Comparison of ENCODE assay signal across 22 cellular contexts in the genomic region with DNA sequence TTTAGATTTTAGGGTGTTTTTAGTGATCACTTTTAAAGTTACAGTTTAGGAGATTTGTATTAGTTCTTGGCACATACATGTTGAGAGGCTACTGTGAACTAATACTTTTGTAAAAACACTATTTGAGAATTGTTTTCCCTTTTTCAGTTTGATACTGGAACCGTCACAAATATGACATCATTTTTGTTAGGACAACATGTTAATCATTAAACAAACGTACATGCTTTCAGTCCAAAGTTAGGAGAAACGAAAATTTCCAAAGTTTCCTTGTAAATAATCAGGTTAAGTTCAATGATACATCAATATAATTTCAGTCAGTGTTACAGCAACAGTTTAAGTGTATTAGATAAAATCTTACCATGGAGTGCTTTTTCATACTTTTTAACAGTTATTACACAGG. TPM values are rescaled to one million over a fixed set of nuclear protein-coding genes. Genes with fewer than 3 reads are reported as not detected.
DNase-seq lines count a peak whose midpoint lies in the region; ATAC-seq, FAIRE-seq and TF ChIP-seq lines count a peak whose summit lies in the region.
"Had no signal": no experiment of that assay in that cellular context is flagged by ENCODE, and none has a peak within 500 bp of the region (broad histone marks: within the 10 kb centered on the region; RNA-seq: fewer than 3 reads in every experiment).

No MANE protein-coding gene starts in this region.

- no peaks in the 10 kb centered on the region for H3K9me3 Mint-ChIP-seq in activated T-cell treated with anti-CD3 and anti-CD28 coated beads, Interleukin-2, amount 50 U/mL, for 72 hours
- H3K9me3 Mint-ChIP-seq in CD4-positive, alpha-beta T cell: no peaks in the 10 kb centered on the region
- H3K9me3 Mint-ChIP-seq: IgD-negative memory B cell had no signal

- H3K27me3 Mint-ChIP-seq in activated T-cell treated with anti-CD3 and anti-CD28 coated beads, Interleukin-2, amount 50 U/mL, for 72 hours (ENCODE audit: low read depth): no peaks in the 10 kb centered on the region
- H3K27me3 Mint-ChIP-seq in CD4-positive, alpha-beta T cell: no peaks in the 10 kb centered on the region
- H3K27me3 Mint-ChIP-seq: IgD-negative memory B cell had no signal

- POLR2A ChIA-PET in CD4-positive, alpha-beta T cell (lab: Charles Lee): no interaction called here
- POLR2A ChIA-PET in endothelial cell of umbilical vein (lab: Charles Lee): no interaction called here

- H3K4me3 ChIP-seq in endothelial cell of umbilical vein (replicated peaks in 1 of 3; ENCODE audit: insufficient read depth in 1 of 3, low read depth in 1 of 3, low read length in 3 of 3): no peak overlapping the region
- no peak overlapping the region for H3K4me3 ChIP-seq in osteoblast (ENCODE audit: insufficient read depth, low read length)
- H3K4me3 ChIP-seq in left lung: no peak overlapping the region
- H3K4me3 ChIP-seq: lung, mucosa of descending colon, right atrium auricular region, tibial nerve had no signal

- peaks cover 28% of the 10 kb centered on the region for H3K4me1 Mint-ChIP-seq in activated T-cell treated with anti-CD3 and anti-CD28 coated beads, Interleukin-2, amount 50 U/mL, for 72 hours (ENCODE audit: low read depth)
- peaks cover 24% of the 10 kb centered on the region for H3K4me1 Mint-ChIP-seq in CD4-positive, alpha-beta T cell (ENCODE audit: low read depth)
- H3K4me1 Mint-ChIP-seq: nephron had no signal

- DNase-seq in activated T-cell treated with anti-CD3 and anti-CD28 coated beads, Interleukin-2, amount 50 U/mL, for 72 hours: no peak
- no peak for DNase-seq in activated T-cell treated with anti-CD3 and anti-CD28 coated beads for 4 hours
- no peak for DNase-seq in CD4-positive, alpha-beta T cell
- peak; percentile 12 for DNase-seq in endothelial cell of umbilical vein (ENCODE audit: low read depth, low spot score)
- DNase-seq in osteoblast (ENCODE audit: insufficient read length, low spot score, missing footprints): no peak
- no peak for DNase-seq in left lung
- DNase-seq: activated CD4-positive, alpha-beta T cell treated with anti-CD3 and anti-CD28 coated beads for 1 hour; mucosa of descending colon; NCI-H1048; NCI-H1694 treated with DMSO at 0.1 percent for 48 hours; NCI-H524; PC-3; stimulated activated CD4-positive, alpha-beta T cell treated with anti-CD3 and anti-CD28 coated beads, Interleukin-2, amount 100 ng/mL, for 48 hours; T-helper 2 cell had no signal

- TF ChIP-seq POLR2A in endothelial cell of umbilical vein (IDR thresholded peaks at IDR 0.05; ENCODE audit: low read depth, low read length): no peak

- no peaks in the 10 kb centered on the region for H3K9me3 ChIP-seq in CD4-positive, alpha-beta T cell (ENCODE audit: control insufficient read depth, low read length)
- H3K9me3 ChIP-seq in endothelial cell of umbilical vein (replicated peaks; ENCODE audit: control insufficient read depth, insufficient read depth, low read length) (no peaks in the 10 kb centered on the region), osteoblast (ENCODE audit: low read depth, low read length) (no peaks in the 10 kb centered on the region), left lung (no peaks in the 10 kb centered on the region)
- H3K9me3 ChIP-seq: mucosa of descending colon, right atrium auricular region, tibial nerve had no signal

- no peak overlapping the region for H3K4me3 Mint-ChIP-seq in activated T-cell treated with anti-CD3 and anti-CD28 coated beads, Interleukin-2, amount 50 U/mL, for 72 hours
- H3K4me3 Mint-ChIP-seq in CD4-positive, alpha-beta T cell: no peak overlapping the region
- H3K4me3 Mint-ChIP-seq: IgD-negative memory B cell, nephron had no signal

- intact Hi-C loops in CD4-positive, alpha-beta T cell (cut with DNase I, micrococcal nuclease): loop anchor here in 1 of 2 experiments (1.0 kb wide), 1 partner anchor 198 kb away; no protein-coding TSS in a partner anchor
- intact Hi-C loops in endothelial cell of umbilical vein (cut with micrococcal nuclease): no loop called here
- intact Hi-C loops in left lung (cut with DNase I): loop anchor here in 1 of 2 donors (10.0 kb wide), 1 partner anchor 181 kb away; no protein-coding TSS in a partner anchor

- dilution Hi-C loops in endothelial cell of umbilical vein (cut with MboI; ENCODE audit: extremely low pct_ligation_motif_present, low sequenced_read_pairs): no loop called here

- H3K9me1 ChIP-seq in endothelial cell of umbilical vein (replicated peaks; ENCODE audit: control insufficient read depth, extremely low read depth, insufficient read depth, low read length): no peaks in the 10 kb centered on the region

- no peak for TF ChIP-seq CTCF in CD4-positive, alpha-beta T cell (IDR thresholded peaks at IDR 0.05)
- TF ChIP-seq CTCF in endothelial cell of umbilical vein (IDR thresholded peaks at IDR 0.05; ENCODE audit: extremely low read depth in 1 of 2, insufficient read depth in 1 of 2, low read depth in 1 of 2, low read length in 2 of 2) (no peak), osteoblast (IDR thresholded peaks at IDR 0.05; ENCODE audit: extremely low read depth, low read depth, low read length) (no peak), left lung (IDR thresholded peaks at IDR 0.05) (no peak)

- H3K79me2 ChIP-seq in endothelial cell of umbilical vein (ENCODE audit: control insufficient read depth, insufficient read depth, low read length): peaks cover 43% of the 10 kb centered on the region
- peaks cover 54% of the 10 kb centered on the region for H3K79me2 ChIP-seq in osteoblast (ENCODE audit: insufficient read depth, low read length)

- FAIRE-seq in endothelial cell of umbilical vein (lab: Jason Lieb, UNC): no peak
- FAIRE-seq: GM12892, keratinocyte had no signal

- no TSS peak for BruUV-seq in endothelial cell of umbilical vein (replicated peaks; lab: Mats Ljungman, UMichigan)

- ATAC-seq in activated T-cell treated with anti-CD3 and anti-CD28 coated beads, Interleukin-2, amount 50 U/mL, for 72 hours (replicated peaks in 1 of 2): no peak
- no peak for ATAC-seq in CD4-positive, alpha-beta T cell (ENCODE audit: poor library complexity)
- ATAC-seq in left lung (no peak), GM21360 (IDR thresholded peaks at IDR 0.05; ENCODE audit: unreplicated experiment) (no peak)
- ATAC-seq: PC-3 had no signal

- H2AFZ ChIP-seq in endothelial cell of umbilical vein (ENCODE audit: low read depth, low read length): no peak overlapping the region
- H2AFZ ChIP-seq in osteoblast (ENCODE audit: low read length): no peak overlapping the region

- no peaks in the 10 kb centered on the region for H3K27me3 ChIP-seq in CD4-positive, alpha-beta T cell (ENCODE audit: control insufficient read depth, insufficient read depth, low read length)
- no peaks in the 10 kb centered on the region for H3K27me3 ChIP-seq in endothelial cell of umbilical vein (ENCODE audit: control insufficient read depth in 2 of 2, insufficient read depth in 2 of 2, low read length in 2 of 2)
- no peaks in the 10 kb centered on the region for H3K27me3 ChIP-seq in osteoblast (ENCODE audit: insufficient read depth, low read length)
- no peaks in the 10 kb centered on the region for H3K27me3 ChIP-seq in left lung
- H3K27me3 ChIP-seq: right atrium auricular region, tibial nerve had no signal

- H3K9ac ChIP-seq in endothelial cell of umbilical vein (replicated peaks; ENCODE audit: extremely low read depth, insufficient read depth, low read length): no peak overlapping the region

- no peak overlapping the region for H3K4me2 ChIP-seq in endothelial cell of umbilical vein (ENCODE audit: insufficient read depth, low read length)
- no peak overlapping the region for H3K4me2 ChIP-seq in osteoblast (ENCODE audit: insufficient read depth, low read length)

- H3K4me1 ChIP-seq in endothelial cell of umbilical vein (ENCODE audit: control insufficient read depth, extremely low read depth, insufficient read depth, low read length) (peaks cover 29% of the 10 kb centered on the region), osteoblast (ENCODE audit: insufficient read depth, low read length) (peaks cover 18% of the 10 kb centered on the region), left lung (peaks cover 3 to 7% of the 10 kb centered on the region in 2 donors)

- peaks cover 2 to 7% of the 10 kb centered on the region in 2 donors for H3K36me3 Mint-ChIP-seq in activated T-cell treated with anti-CD3 and anti-CD28 coated beads, Interleukin-2, amount 50 U/mL, for 72 hours (ENCODE audit: insufficient read depth in 2 of 2)
- peaks cover 80% of the 10 kb centered on the region for H3K36me3 Mint-ChIP-seq in CD4-positive, alpha-beta T cell (ENCODE audit: low read depth)
- H3K36me3 Mint-ChIP-seq: IgD-negative memory B cell had no signal

- H4K20me1 ChIP-seq in endothelial cell of umbilical vein (replicated peaks; ENCODE audit: control insufficient read depth, extremely low read depth, insufficient read depth, low read length) (no peaks in the 10 kb centered on the region), osteoblast (ENCODE audit: insufficient read depth, low read length) (peaks cover 4% of the 10 kb centered on the region)

- CTCF ChIA-PET in CD4-positive, alpha-beta T cell (lab: Charles Lee): no interaction called here
- CTCF ChIA-PET in endothelial cell of umbilical vein (lab: Charles Lee): interaction anchor here (1.1 to 1.7 kb wide), 6 partner anchors 10 to 206 kb away, joined by 3 to 6 read pairs (median 4); no protein-coding TSS in a partner anchor

- no peak overlapping the region for H3K27ac ChIP-seq in CD4-positive, alpha-beta T cell (ENCODE audit: low read depth, low read length)
- H3K27ac ChIP-seq in endothelial cell of umbilical vein (ENCODE audit: insufficient read depth, low read depth, low read length): peak overlapping the region; percentile 32
- H3K27ac ChIP-seq in osteoblast (ENCODE audit: low read depth, low read length): peak overlapping the region; percentile 37
- no peak overlapping the region for H3K27ac ChIP-seq in left lung

- H3K36me3 ChIP-seq in endothelial cell of umbilical vein (ENCODE audit: control insufficient read depth in 2 of 2, extremely low read depth in 1 of 2, insufficient read depth in 2 of 2, low read length in 2 of 2): peaks cover 6 to 21% of the 10 kb centered on the region in 2 experiments
- peaks cover 57% of the 10 kb centered on the region for H3K36me3 ChIP-seq in osteoblast (ENCODE audit: insufficient read depth, low read length)
- peaks cover 0 to 49% of the 10 kb centered on the region in 2 donors for H3K36me3 ChIP-seq in left lung

- peak overlapping the region; percentile 41 for H3K27ac Mint-ChIP-seq in activated T-cell treated with anti-CD3 and anti-CD28 coated beads, Interleukin-2, amount 50 U/mL, for 72 hours
- H3K27ac Mint-ChIP-seq in CD4-positive, alpha-beta T cell: peak overlapping the region; percentile 74
- H3K27ac Mint-ChIP-seq: IgD-negative memory B cell, nephron had no signal

RNA-seq across cellular contexts. Expression of a gene that starts 53.1 kb away (rescaled TPM):
- 10 to 100 TPM; 59.4 to 61.8 TPM for total RNA-seq in activated T-cell treated with anti-CD3 and anti-CD28 coated beads, Interleukin-2, amount 50 U/mL, for 72 hours
- 10 to 100 TPM; 27.5 to 31.8 TPM for total RNA-seq in CD4-positive, alpha-beta T cell
- 63.2 and 79.3 TPM in 2 replicates for total RNA-seq in endothelial cell of umbilical vein
- polyA plus RNA-seq in endothelial cell of umbilical vein: 18.8 and 22.8 TPM in 2 replicates
- 25.7 and 26.4 TPM in 2 replicates for polyA plus RNA-seq in endothelial cell of umbilical vein (2011; cell fraction: cytosol; rRNA removed)
- polyA plus RNA-seq in endothelial cell of umbilical vein (2011; cell fraction: nucleus; rRNA removed): 52.7 and 57.4 TPM in 2 replicates
- polyA plus RNA-seq in endothelial cell of umbilical vein (2012): 29.0 and 36.1 TPM in 2 replicates
- polyA minus RNA-seq in endothelial cell of umbilical vein: 51.1 and 60.3 TPM in 2 replicates
- 15.2 TPM for polyA minus RNA-seq in endothelial cell of umbilical vein (2011; cell fraction: cytosol; rRNA and poly(A)+ RNA removed)
- 55.3 and 60.1 TPM in 2 replicates for polyA minus RNA-seq in endothelial cell of umbilical vein (2011; cell fraction: nucleus; rRNA and poly(A)+ RNA removed)
- 45.7 and 46.7 TPM in 2 replicates for total RNA-seq in osteoblast
- 10 to 100 TPM; 70.9 to 94.4 TPM for total RNA-seq in left lung

Comparison
In these comparisons a context has a peak if more than half of its experiments do, and no peak if none do; other contexts are left out.
1. H3K27ac ChIP-seq: peak in endothelial cell of umbilical vein (single experiment) and osteoblast (single experiment); none in CD4-positive, alpha-beta T cell (single experiment) and left lung (0 of 2).